20 cellular contexts compared by ENCODE assay signal in the genomic region with DNA sequence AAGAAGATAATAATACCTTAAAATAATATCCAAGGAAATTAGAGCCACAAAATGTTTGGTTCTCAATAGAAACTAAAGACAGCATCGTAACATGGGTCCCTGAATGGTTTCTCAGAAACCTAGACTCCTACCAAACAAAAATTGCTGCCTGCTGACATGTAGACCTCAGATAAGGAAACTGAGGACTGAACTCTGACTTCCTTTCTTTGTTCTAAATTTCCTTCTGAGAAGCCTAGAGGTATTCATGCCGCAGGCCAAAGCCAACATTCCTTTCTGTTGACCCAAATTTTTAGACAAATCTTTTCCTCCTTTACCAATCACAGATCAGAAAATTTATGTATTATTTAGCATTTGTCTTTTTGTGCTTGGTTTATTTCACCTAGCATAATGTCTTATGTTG.
DNase-seq lines count a peak whose midpoint lies in the region; ATAC-seq and TF ChIP-seq lines count a peak whose summit lies in the region.
"Had no signal": no experiment of that assay in that cellular context is flagged by ENCODE, and none has a peak within 500 bp of the region (broad histone marks: within the 10 kb centered on the region; RNA-seq: fewer than 3 reads in every experiment).

No MANE protein-coding gene starts in this region.

- H3K9me3 ChIP-seq in heart right ventricle: no peaks in the 10 kb centered on the region
- no peaks in the 10 kb centered on the region for H3K9me3 ChIP-seq in right atrium auricular region
- no peaks in the 10 kb centered on the region for H3K9me3 ChIP-seq in gastroesophageal sphincter
- H3K9me3 ChIP-seq in upper lobe of right lung: no peaks in the 10 kb centered on the region
- H3K9me3 ChIP-seq: BLaER1, SJCRH30 had no signal

- POLR2A ChIA-PET in MCF 10A (lab: Yijun Ruan, JAX): no interaction called here

- CTCF ChIA-PET in MCF 10A (lab: Yijun Ruan, JAX): no interaction called here

- ATAC-seq in heart right ventricle (peak; percentile 43 to 96 (median 86)), gastroesophageal sphincter (peak; percentile 48), upper lobe of right lung (no peak), GM21390 (IDR thresholded peaks at IDR 0.05; ENCODE audit: unreplicated experiment) (no peak)

- no peaks in the 10 kb centered on the region for H3K9me3 Mint-ChIP-seq in MCF 10A (ENCODE audit: unreplicated experiment)

- H3K4me1 Mint-ChIP-seq in MCF 10A (ENCODE audit: insufficient read depth, unreplicated experiment): no peaks in the 10 kb centered on the region
- H3K4me1 Mint-ChIP-seq: CD8-positive, alpha-beta memory T cell had no signal

- intact Hi-C loops in heart right ventricle (cut with DNase I) (loop anchor here in 1 of 10 donors (10.0 kb wide), 1 partner anchor 68 kb away; no protein-coding TSS in a partner anchor), upper lobe of right lung (cut with DNase I) (no loop called here), MCF 10A (cut with micrococcal nuclease) (no loop called here)

- H3K27me3 ChIP-seq in heart right ventricle (no peaks in the 10 kb centered on the region), right atrium auricular region (no peaks in the 10 kb centered on the region), gastroesophageal sphincter (no peaks in the 10 kb centered on the region), upper lobe of right lung (no peaks in the 10 kb centered on the region)
- H3K27me3 ChIP-seq: BLaER1, SJCRH30 had no signal

- no peak for TF ChIP-seq EP300 in gastroesophageal sphincter (IDR thresholded peaks at IDR 0.05)

- TF ChIP-seq CTCF in heart right ventricle (IDR thresholded peaks at IDR 0.05): no peak
- TF ChIP-seq CTCF in right atrium auricular region (IDR thresholded peaks at IDR 0.05): no peak
- no peak for TF ChIP-seq CTCF in gastroesophageal sphincter (IDR thresholded peaks at IDR 0.05)
- no peak for TF ChIP-seq CTCF in upper lobe of right lung (IDR thresholded peaks at IDR 0.05)
- TF ChIP-seq CTCF in MCF 10A (IDR thresholded peaks at IDR 0.05; ENCODE audit: unreplicated experiment): no peak

- no peaks in the 10 kb centered on the region for H3K36me3 ChIP-seq in heart right ventricle
- H3K36me3 ChIP-seq in right atrium auricular region: no peaks in the 10 kb centered on the region
- no peaks in the 10 kb centered on the region for H3K36me3 ChIP-seq in gastroesophageal sphincter
- H3K36me3 ChIP-seq in upper lobe of right lung: no peaks in the 10 kb centered on the region
- H3K36me3 ChIP-seq: BLaER1, SJCRH30 had no signal

- no peaks in the 10 kb centered on the region for H3K36me3 Mint-ChIP-seq in MCF 10A (ENCODE audit: insufficient read depth, unreplicated experiment)
- H3K36me3 Mint-ChIP-seq: CD8-positive, alpha-beta memory T cell had no signal

- DNase-seq in heart right ventricle: peak in 1 of 2 donors; percentile 18
- DNase-seq in right atrium auricular region (ENCODE audit: low spot score): no peak
- peak; percentile 0 to 94 for DNase-seq in lung microvascular endothelial cell (ENCODE audit: low read depth in 2 of 2)
- DNase-seq in upper lobe of right lung: no peak
- DNase-seq in amniotic stem cell (lab: John Stamatoyannopoulos, UW): no peak
- DNase-seq in MCF 10A (ENCODE audit: unreplicated experiment): no peak
- DNase-seq: 8988T; CD8-positive, alpha-beta memory T cell; DMS 273 treated with DMSO at 0.1 percent for 48 hours; EL; H7; MM.1S; NCI-H1105; NCI-H187; NCI-H446; NCI-H748 treated with DMSO at 0.1 percent for 48 hours; SJCRH30 had no signal

- H3K4me1 ChIP-seq in heart right ventricle (peaks cover 0 to 8% (median 0%) of the 10 kb centered on the region in 9 donors), right atrium auricular region (no peaks in the 10 kb centered on the region), gastroesophageal sphincter (no peaks in the 10 kb centered on the region), upper lobe of right lung (no peaks in the 10 kb centered on the region)
- H3K4me1 ChIP-seq: BLaER1, SJCRH30 had no signal

- H3K4me3 ChIP-seq in heart right ventricle (peak overlapping the region in 7 of 10 donors; percentile 19 to 52 (median 43)), right atrium auricular region (peak overlapping the region in 1 of 2 donors; percentile 13), gastroesophageal sphincter (no peak overlapping the region), upper lobe of right lung (peak overlapping the region; percentile 21)
- H3K4me3 ChIP-seq: BLaER1, SJCRH30 had no signal

- 53 to 59% methylated on average over 2 of the region's 2 CpGs for WGBS in heart right ventricle, 2 donors
- 73 to 74% methylated on average over 2 of the region's 2 CpGs for WGBS in gastroesophageal sphincter (ENCODE audit: low coverage in 1 of 2), 2 donors

- no TSS peak for BruUV-seq in MCF 10A (replicated peaks; lab: Mats Ljungman, UMichigan)

- H3K27ac Mint-ChIP-seq in MCF 10A (ENCODE audit: low read depth, unreplicated experiment): no peak overlapping the region
- H3K27ac Mint-ChIP-seq: CD8-positive, alpha-beta memory T cell had no signal

- H3K27ac ChIP-seq in heart right ventricle (peak overlapping the region in 9 of 10 donors; percentile 32 to 84 (median 52)), right atrium auricular region (peak overlapping the region in 1 of 2 donors; percentile 48), gastroesophageal sphincter (no peak overlapping the region), upper lobe of right lung (peak overlapping the region; percentile 8)
- H3K27ac ChIP-seq: BLaER1, SJCRH30 had no signal

- TF ChIP-seq POLR2A in gastroesophageal sphincter (IDR thresholded peaks at IDR 0.05): no peak

- H3K27me3 Mint-ChIP-seq in MCF 10A (ENCODE audit: insufficient read depth, unreplicated experiment): peaks cover 79% of the 10 kb centered on the region
- H3K27me3 Mint-ChIP-seq: CD8-positive, alpha-beta memory T cell had no signal

- no peak overlapping the region for H3K4me3 Mint-ChIP-seq in MCF 10A (ENCODE audit: unreplicated experiment)
- H3K4me3 Mint-ChIP-seq: CD8-positive, alpha-beta memory T cell had no signal

Comparison
In these comparisons a context has a peak if more than half of its experiments do, and no peak if none do; other contexts are left out.
1. ATAC-seq: peak in heart right ventricle (8 of 8) and gastroesophageal sphincter (single experiment); none in upper lobe of right lung (single experiment) and GM21390 (single experiment).
2. DNase-seq: peak in lung microvascular endothelial cell (2 of 2); none in right atrium auricular region (single experiment), upper lobe of right lung (single experiment), amniotic stem cell (single experiment) and MCF 10A (single experiment).
3. H3K27ac ChIP-seq: peak in heart right ventricle (9 of 10) and upper lobe of right lung (single experiment); none in gastroesophageal sphincter (0 of 4).
4. H3K4me3 ChIP-seq: peak in heart right ventricle (7 of 10) and upper lobe of right lung (single experiment); none in gastroesophageal sphincter (0 of 2).